In genomic region chr9:127452481-127453092, GRCh38 we compare ENCODE assay signal across 8 cellular contexts. TPM values are rescaled to one million over a fixed set of nuclear protein-coding genes. Genes with fewer than 3 reads are reported as not detected.
A peak's percentile ranks its signal among the peaks of the same experiment; 100 is the strongest.
DNase-seq lines count a peak whose midpoint lies in the region; ATAC-seq and TF ChIP-seq lines count a peak whose summit lies in the region.

No MANE protein-coding gene starts in this region.

- H3K27ac Mint-ChIP-seq in activated CD8-positive, alpha-beta memory T cell treated with anti-CD3 and anti-CD28 coated beads, Interleukin-2, amount 10 ng/mL, durations not matched to agents 7 days and 5 days: peak overlapping the region; percentile 96
- H3K27ac Mint-ChIP-seq in T-helper 17 cell: peak overlapping the region; percentile 95

- peaks cover 2% of the 10 kb centered on the region for H3K9me3 ChIP-seq in T-helper 17 cell (ENCODE audit: control insufficient read depth, low read length, poor library complexity, severe bottlenecking)
- no peaks in the 10 kb centered on the region for H3K9me3 ChIP-seq in psoas muscle

- peaks cover 36% of the 10 kb centered on the region for H3K4me1 Mint-ChIP-seq in activated CD8-positive, alpha-beta memory T cell treated with anti-CD3 and anti-CD28 coated beads, Interleukin-2, amount 10 ng/mL, durations not matched to agents 7 days and 5 days
- peaks cover 25% of the 10 kb centered on the region for H3K4me1 Mint-ChIP-seq in T-helper 17 cell

- no peak for ATAC-seq in activated CD8-positive, alpha-beta memory T cell treated with anti-CD3 and anti-CD28 coated beads, Interleukin-2, amount 10 ng/mL, durations not matched to agents 7 days and 5 days
- ATAC-seq in T-helper 17 cell (no peak), psoas muscle (peak in 2 of 4 donors; percentile 3 to 63), GM21619 (IDR thresholded peaks at IDR 0.05; ENCODE audit: unreplicated experiment) (no peak), HG03139 (IDR thresholded peaks at IDR 0.05; ENCODE audit: unreplicated experiment) (no peak)

- intact Hi-C loops in psoas muscle (cut with DNase I): no loop called here

- peaks cover 2 to 62% of the 10 kb centered on the region in 2 donors for H3K36me3 ChIP-seq in psoas muscle (ENCODE audit: insufficient read depth in 1 of 2, low read depth in 1 of 2)

- no peaks in the 10 kb centered on the region for H3K27me3 Mint-ChIP-seq in activated CD8-positive, alpha-beta memory T cell treated with anti-CD3 and anti-CD28 coated beads, Interleukin-2, amount 10 ng/mL, durations not matched to agents 7 days and 5 days
- H3K27me3 Mint-ChIP-seq in T-helper 17 cell: no peaks in the 10 kb centered on the region

- no peak for TF ChIP-seq CTCF in psoas muscle (IDR thresholded peaks at IDR 0.05)

- WGBS in psoas muscle, 3 donors: 55 to 57% (median 56%) methylated on average over 7 of the region's 7 CpGs

- H3K27ac ChIP-seq in psoas muscle: peak overlapping the region; percentile 91

- peak overlapping the region; percentile 95 for H3K4me3 Mint-ChIP-seq in activated CD8-positive, alpha-beta memory T cell treated with anti-CD3 and anti-CD28 coated beads, Interleukin-2, amount 10 ng/mL, durations not matched to agents 7 days and 5 days
- peak overlapping the region; percentile 94 for H3K4me3 Mint-ChIP-seq in T-helper 17 cell

- CTCF ChIA-PET in activated CD8-positive, alpha-beta memory T cell treated with anti-CD3 and anti-CD28 coated beads, Interleukin-2, amount 10 ng/mL, durations not matched to agents 7 days and 5 days (lab: Charles Lee): interaction anchor here (1.0 to 2.2 kb wide), 4 partner anchors 8 to 135 kb away, joined by 3 to 5 read pairs (median 4); no protein-coding TSS in a partner anchor

- H3K36me3 Mint-ChIP-seq in activated CD8-positive, alpha-beta memory T cell treated with anti-CD3 and anti-CD28 coated beads, Interleukin-2, amount 10 ng/mL, durations not matched to agents 7 days and 5 days: peaks cover 42% of the 10 kb centered on the region
- H3K36me3 Mint-ChIP-seq in T-helper 17 cell (ENCODE audit: low read depth): peaks cover 9% of the 10 kb centered on the region

- H3K9me3 Mint-ChIP-seq in activated CD8-positive, alpha-beta memory T cell treated with anti-CD3 and anti-CD28 coated beads, Interleukin-2, amount 10 ng/mL, durations not matched to agents 7 days and 5 days (ENCODE audit: low read depth): no peaks in the 10 kb centered on the region

- H3K4me3 ChIP-seq in psoas muscle: peak overlapping the region; percentile 96

- H3K4me1 ChIP-seq in psoas muscle: peaks cover 41% of the 10 kb centered on the region

- DNase-seq in activated CD8-positive, alpha-beta memory T cell treated with anti-CD3 and anti-CD28 coated beads, Interleukin-2, amount 10 ng/mL, durations not matched to agents 7 days and 5 days: no peak
- DNase-seq in activated CD8-positive, alpha-beta memory T cell treated with anti-CD3 and anti-CD28 coated beads, Interleukin-2, amount 50 U/mL, for 4 hours: no peak
- DNase-seq in T-helper 17 cell: no peak
- peak; percentile 39 for DNase-seq in glomerular visceral epithelial cell (ENCODE audit: extremely low spot score)
- peak in 1 of 2 donors; percentile 65 for DNase-seq in psoas muscle
- no peak for DNase-seq in SK-N-DZ (ENCODE audit: low spot score)

- no peaks in the 10 kb centered on the region for H3K27me3 ChIP-seq in psoas muscle (ENCODE audit: insufficient read depth in 3 of 3, low read length in 2 of 3)

RNA-seq across cellular contexts. Expression of gene LRSAM1, which starts 1.3 kb away (rescaled TPM):
- total RNA-seq in activated CD8-positive, alpha-beta memory T cell treated with anti-CD3 and anti-CD28 coated beads, Interleukin-2, amount 10 ng/mL, durations not matched to agents 7 days and 5 days: 10 to 100 TPM; 25.5 to 27.7 TPM
- total RNA-seq in T-helper 17 cell (10 to 100 TPM; 19.6 to 22.2 TPM), psoas muscle (10 to 100 TPM in 3 of 4 donors, 1 to 10 TPM in 1; 8.3 to 17.7 (median 13.8) TPM)
- polyA plus RNA-seq in psoas muscle: 10 to 100 TPM; 11.1 to 17.1 (median 11.6) TPM
- 18.6 and 18.9 TPM in 2 replicates for polyA plus RNA-seq in SK-N-DZ (2014; cell fraction: cytosol; rRNA removed)
- 30.0 and 36.0 TPM in 2 replicates for polyA plus RNA-seq in SK-N-DZ (2014; cell fraction: nucleus; rRNA removed)

RNA-seq across cellular contexts. Expression of gene RPL12, which starts 1.4 kb away (rescaled TPM):
- total RNA-seq in activated CD8-positive, alpha-beta memory T cell treated with anti-CD3 and anti-CD28 coated beads, Interleukin-2, amount 10 ng/mL, durations not matched to agents 7 days and 5 days: 1,000 to 10,000 TPM; 1,251 to 1,331 TPM
- total RNA-seq in T-helper 17 cell (1,000 to 10,000 TPM; 1,506 to 1,597 TPM), psoas muscle (1,000 to 10,000 TPM in 1 of 4 donors, 100 to 1,000 TPM in 3; 748 to 1,111 (median 831) TPM)
- 1,000 to 10,000 TPM; 1,171 to 2,317 (median 1,895) TPM for polyA plus RNA-seq in psoas muscle
- polyA plus RNA-seq in SK-N-DZ (2014; cell fraction: cytosol; rRNA removed): 1,887 and 2,362 TPM in 2 replicates
- 1,256 and 1,841 TPM in 2 replicates for polyA plus RNA-seq in SK-N-DZ (2014; cell fraction: nucleus; rRNA removed)

RNA-seq across cellular contexts. Expression of gene ZNF79, which starts 28.4 kb away (rescaled TPM):
- total RNA-seq in activated CD8-positive, alpha-beta memory T cell treated with anti-CD3 and anti-CD28 coated beads, Interleukin-2, amount 10 ng/mL, durations not matched to agents 7 days and 5 days: 10 to 100 TPM; 14.2 to 18.9 TPM
- total RNA-seq in T-helper 17 cell (1 to 10 TPM; 7.9 to 8.4 TPM), psoas muscle (10 to 100 TPM in 2 of 4 donors, 1 to 10 TPM in 2; 4.4 to 10.7 (median 9.1) TPM)
- 1 to 10 TPM; 2.7 to 6.0 (median 2.8) TPM for polyA plus RNA-seq in psoas muscle
- 4.4 and 4.9 TPM in 2 replicates for polyA plus RNA-seq in SK-N-DZ (2014; cell fraction: cytosol; rRNA removed)
- polyA plus RNA-seq in SK-N-DZ (2014; cell fraction: nucleus; rRNA removed): 4.1 and 5.1 TPM in 2 replicates

RNA-seq across cellular contexts. Expression of gene SLC2A8, which starts 55.6 kb away (rescaled TPM):
- total RNA-seq in activated CD8-positive, alpha-beta memory T cell treated with anti-CD3 and anti-CD28 coated beads, Interleukin-2, amount 10 ng/mL, durations not matched to agents 7 days and 5 days: 10 to 100 TPM; 12.1 to 26.0 TPM
- total RNA-seq in T-helper 17 cell (1 to 10 TPM; 3.0 to 4.3 TPM), psoas muscle (10 to 100 TPM; 15.8 to 18.7 (median 16.3) TPM)
- polyA plus RNA-seq in psoas muscle: 10 to 100 TPM; 13.2 to 20.3 (median 19.0) TPM
- 26.4 TPM in 2 replicates for polyA plus RNA-seq in SK-N-DZ (2014; cell fraction: cytosol; rRNA removed)
- polyA plus RNA-seq in SK-N-DZ (2014; cell fraction: nucleus; rRNA removed): 65.9 and 66.7 TPM in 2 replicates
